In the genomic region with DNA sequence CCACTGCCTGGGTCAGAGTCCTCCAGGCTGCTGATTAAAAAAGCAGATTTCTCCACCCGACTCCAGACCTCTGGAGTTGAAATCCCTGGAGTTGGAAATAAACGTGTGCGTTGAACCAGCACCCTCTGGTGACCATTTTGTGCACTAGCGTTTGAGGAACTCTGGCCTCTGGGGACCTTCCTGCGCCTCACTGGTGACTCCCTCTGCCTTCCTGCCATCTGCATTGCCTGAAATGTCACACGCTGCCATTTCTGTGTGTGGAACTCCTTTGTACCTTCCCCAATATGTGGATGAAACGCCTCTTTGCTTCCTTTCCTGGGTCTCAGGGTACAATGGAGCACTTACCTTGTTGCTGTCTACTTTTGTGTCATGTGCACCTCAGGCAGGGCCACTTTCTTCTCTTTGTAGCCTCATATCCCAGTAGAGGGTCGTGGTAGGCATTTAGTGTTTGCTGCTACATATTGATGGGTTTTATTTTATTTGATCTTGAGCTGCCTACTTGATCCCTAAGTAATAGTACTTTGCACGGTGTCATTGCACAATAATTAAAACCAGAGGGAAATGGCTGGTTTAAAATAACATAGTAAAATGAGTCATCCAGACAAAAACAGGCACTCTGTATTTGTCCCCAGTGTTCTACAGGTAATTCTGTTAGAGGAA, we compare ENCODE assay signal across 8 cellular contexts. TPM values are rescaled to one million over a fixed set of nuclear protein-coding genes. Genes with fewer than 3 reads are reported as not detected.
A peak's percentile ranks its signal among the peaks of the same experiment; 100 is the strongest.
DNase-seq lines count a peak whose midpoint lies in the region; ATAC-seq and FAIRE-seq lines count a peak whose summit lies in the region.

No MANE protein-coding gene starts in this region.

- peak; percentile 78 for FAIRE-seq in endometrium (lab: Jason Lieb, UNC)

- DNase-seq in DMS 273 (lab: John Stamatoyannopoulos, UW; ENCODE audit: unreplicated experiment) (peak; percentile 93), HK-2 (ENCODE audit: unreplicated experiment) (peak; percentile 77), NCI-H69 (lab: John Stamatoyannopoulos, UW) (peak; percentile 80), memory B cell (ENCODE audit: low spot score in 2 of 2) (peak; percentile 46 to 62)
- DNase-seq in activated CD4-positive, alpha-beta memory T cell treated with anti-CD3 and anti-CD28 coated beads for 36 hours: peak; percentile 70
- peak in 5 of 6 experiments; percentile 6 to 56 (median 28) for DNase-seq in stimulated activated naive CD4-positive, alpha-beta T cell (lab: John Stamatoyannopoulos, UW)

- H3K27ac Mint-ChIP-seq in activated CD4-positive, alpha-beta memory T cell treated with anti-CD3 and anti-CD28 coated beads for 36 hours: no peak overlapping the region
- H3K27ac Mint-ChIP-seq in memory B cell: no peak overlapping the region

- H3K27me3 Mint-ChIP-seq in activated CD4-positive, alpha-beta memory T cell treated with anti-CD3 and anti-CD28 coated beads for 36 hours: no peaks in the 10 kb centered on the region
- H3K27me3 Mint-ChIP-seq in memory B cell: peaks cover 6% of the 10 kb centered on the region

- H3K36me3 Mint-ChIP-seq in activated CD4-positive, alpha-beta memory T cell treated with anti-CD3 and anti-CD28 coated beads for 36 hours: no peaks in the 10 kb centered on the region
- H3K36me3 Mint-ChIP-seq in memory B cell: no peaks in the 10 kb centered on the region

- intact Hi-C loops in activated CD4-positive, alpha-beta memory T cell treated with anti-CD3 and anti-CD28 coated beads for 36 hours (cut with micrococcal nuclease): loop anchor here (1.0 to 10.0 kb wide), 7 partner anchors 13 to 621 kb away; a partner anchor contains a TSS

- CTCF ChIA-PET in activated CD4-positive, alpha-beta memory T cell treated with anti-CD3 and anti-CD28 coated beads for 36 hours (lab: Charles Lee): interaction anchor here (0.9 to 6.4 kb wide), 14 partner anchors 7 to 358 kb away, joined by 3 to 44 read pairs (median 4); a partner anchor contains a TSS

- POLR2A ChIA-PET in activated CD4-positive, alpha-beta memory T cell treated with anti-CD3 and anti-CD28 coated beads for 36 hours (lab: Charles Lee): no interaction called here

- H3K9me3 Mint-ChIP-seq in activated CD4-positive, alpha-beta memory T cell treated with anti-CD3 and anti-CD28 coated beads for 36 hours: no peaks in the 10 kb centered on the region
- no peaks in the 10 kb centered on the region for H3K9me3 Mint-ChIP-seq in memory B cell

- H3K4me1 Mint-ChIP-seq in activated CD4-positive, alpha-beta memory T cell treated with anti-CD3 and anti-CD28 coated beads for 36 hours (ENCODE audit: low read depth): no peaks in the 10 kb centered on the region
- H3K4me1 Mint-ChIP-seq in memory B cell: peaks cover 5% of the 10 kb centered on the region

- peak; percentile 88 for ATAC-seq in GM21360 (IDR thresholded peaks at IDR 0.05; ENCODE audit: unreplicated experiment)
- ATAC-seq in memory B cell (ENCODE audit: low read depth): peak; percentile 96

- no peak overlapping the region for H3K4me3 Mint-ChIP-seq in activated CD4-positive, alpha-beta memory T cell treated with anti-CD3 and anti-CD28 coated beads for 36 hours
- no peak overlapping the region for H3K4me3 Mint-ChIP-seq in memory B cell

RNA-seq across cellular contexts. Expression of a gene that starts 56.8 kb away (rescaled TPM):
- 10 to 100 TPM; 70.7 to 74.0 TPM for total RNA-seq in activated CD4-positive, alpha-beta memory T cell treated with anti-CD3 and anti-CD28 coated beads for 36 hours

Comparison
In these comparisons a context has a peak if more than half of its experiments do, and no peak if none do; other contexts are left out.
1. Peak in every context shown above with its lines: DNase-seq and ATAC-seq.
2. DNase-seq: peak in every context shown above with its lines; median percentile 93 in DMS 273; 80 in NCI-H69; 77 in HK-2; 70 in activated CD4-positive, alpha-beta memory T cell treated with anti-CD3 and anti-CD28 coated beads for 36 hours; 54 in memory B cell; 28 in stimulated activated naive CD4-positive, alpha-beta T cell.